8 cellular contexts compared by ENCODE assay signal in genomic region chrX:13014111-13015094, GRCh38. TPM values are rescaled to one million over a fixed set of nuclear protein-coding genes. Genes with fewer than 3 reads are reported as not detected.
DNase-seq lines count a peak whose midpoint lies in the region; ATAC-seq and TF ChIP-seq lines count a peak whose summit lies in the region.

No MANE protein-coding gene starts in this region.

- no peaks in the 10 kb centered on the region for H3K36me3 ChIP-seq in CD4-positive, CD25-positive, alpha-beta regulatory T cell (ENCODE audit: control insufficient read depth, insufficient read depth, low read length)
- H3K36me3 ChIP-seq in effector memory CD4-positive, alpha-beta T cell (ENCODE audit: control insufficient read depth, insufficient read depth, low read length): no peaks in the 10 kb centered on the region
- H3K36me3 ChIP-seq in brain microvascular endothelial cell (replicated peaks): no peaks in the 10 kb centered on the region

- peaks cover 26% of the 10 kb centered on the region for H3K4me1 ChIP-seq in CD4-positive, CD25-positive, alpha-beta regulatory T cell (ENCODE audit: control insufficient read depth, insufficient read depth, low read length, poor library complexity, severe bottlenecking)
- H3K4me1 ChIP-seq in effector memory CD4-positive, alpha-beta T cell (ENCODE audit: control insufficient read depth, insufficient read depth, low read length, poor library complexity, severe bottlenecking): peaks cover 4% of the 10 kb centered on the region

- H3K27me3 ChIP-seq in CD4-positive, CD25-positive, alpha-beta regulatory T cell (ENCODE audit: control insufficient read depth, insufficient read depth, low read length): no peaks in the 10 kb centered on the region
- no peaks in the 10 kb centered on the region for H3K27me3 ChIP-seq in effector memory CD4-positive, alpha-beta T cell (replicated peaks; ENCODE audit: control insufficient read depth, insufficient read depth, low read length, poor library complexity, severe bottlenecking)
- no peaks in the 10 kb centered on the region for H3K27me3 ChIP-seq in brain microvascular endothelial cell (replicated peaks)

- H3K9me3 ChIP-seq in CD4-positive, CD25-positive, alpha-beta regulatory T cell (ENCODE audit: control insufficient read depth in 2 of 2, low read length in 2 of 2): no peaks in the 10 kb centered on the region
- no peaks in the 10 kb centered on the region for H3K9me3 ChIP-seq in effector memory CD4-positive, alpha-beta T cell (ENCODE audit: control insufficient read depth, low read length)

- peak overlapping the region; percentile 58 for H3K4me3 ChIP-seq in CD4-positive, CD25-positive, alpha-beta regulatory T cell (ENCODE audit: low read depth, low read length)
- no peak overlapping the region for H3K4me3 ChIP-seq in effector memory CD4-positive, alpha-beta T cell (ENCODE audit: insufficient read depth, low read depth, low read length, poor library complexity, severe bottlenecking)
- H3K4me3 ChIP-seq in brain microvascular endothelial cell (ENCODE audit: low read depth, low read length) (no peak overlapping the region), foreskin fibroblast (ENCODE audit: low read depth in 1 of 2, low read length in 2 of 2) (no peak overlapping the region)

- H3K27me3 Mint-ChIP-seq in CD4-positive, CD25-positive, alpha-beta regulatory T cell: no peaks in the 10 kb centered on the region

- H3K27ac Mint-ChIP-seq in CD4-positive, CD25-positive, alpha-beta regulatory T cell: peak overlapping the region; percentile 52 to 100 (median 83)

- H3K9me3 Mint-ChIP-seq in CD4-positive, CD25-positive, alpha-beta regulatory T cell: no peaks in the 10 kb centered on the region

- H3K27ac ChIP-seq in CD4-positive, CD25-positive, alpha-beta regulatory T cell (ENCODE audit: insufficient read depth, low read length, poor library complexity, severe bottlenecking): peak overlapping the region; percentile 86
- H3K27ac ChIP-seq in effector memory CD4-positive, alpha-beta T cell (ENCODE audit: insufficient read depth, low read length, poor library complexity, severe bottlenecking): peak overlapping the region; percentile 65
- H3K27ac ChIP-seq in brain microvascular endothelial cell: no peak overlapping the region

- H3K4me1 Mint-ChIP-seq in CD4-positive, CD25-positive, alpha-beta regulatory T cell: peaks cover 14 to 64% (median 35%) of the 10 kb centered on the region in 4 donors

- in situ Hi-C loops in brain microvascular endothelial cell (cut with HindIII; ENCODE audit: low pct_ligation_motif_present, low sequenced_read_pairs): no loop called here

- no peaks in the 10 kb centered on the region for H3K36me3 Mint-ChIP-seq in CD4-positive, CD25-positive, alpha-beta regulatory T cell

- H3K4me3 Mint-ChIP-seq in CD4-positive, CD25-positive, alpha-beta regulatory T cell: peak overlapping the region in 3 of 4 donors; percentile 10 to 44 (median 28)

- no peak for TF ChIP-seq CTCF in brain microvascular endothelial cell (IDR thresholded peaks at IDR 0.05; ENCODE audit: low read depth, low read length, missing control alignments)
- no peak for TF ChIP-seq CTCF in foreskin fibroblast (IDR thresholded peaks at IDR 0.05; ENCODE audit: low read depth, low read length)

- no peak for ATAC-seq in CD4-positive, CD25-positive, alpha-beta regulatory T cell (ENCODE audit: low read depth in 2 of 2)
- ATAC-seq in GM19467 (IDR thresholded peaks at IDR 0.05; ENCODE audit: unreplicated experiment) (peak; percentile 26), HG03520 (IDR thresholded peaks at IDR 0.05; ENCODE audit: unreplicated experiment) (peak; percentile 7)

- no peak for DNase-seq in CD4-positive, CD25-positive, alpha-beta regulatory T cell
- no peak for DNase-seq in effector memory CD4-positive, alpha-beta T cell
- DNase-seq in putamen (ENCODE audit: low spot score) (no peak), brain microvascular endothelial cell (no peak), H4 (ENCODE audit: low spot score) (no peak), foreskin fibroblast (no peak)

RNA-seq across cellular contexts. Expression of gene FAM9C, which starts 30.0 kb away (rescaled TPM):
- not detected for total RNA-seq in CD4-positive, CD25-positive, alpha-beta regulatory T cell
- not detected for polyA plus RNA-seq in CD4-positive, CD25-positive, alpha-beta regulatory T cell
- not detected in 2 replicates for total RNA-seq in H4 (2014; rRNA removed; shearing (Covaris generic))

RNA-seq across cellular contexts. Expression of gene TMSB4X, which starts 39.5 kb away (rescaled TPM):
- 6,725 TPM for total RNA-seq in CD4-positive, CD25-positive, alpha-beta regulatory T cell
- polyA plus RNA-seq in CD4-positive, CD25-positive, alpha-beta regulatory T cell: over 10,000 TPM; 30,486 to 36,942 (median 35,671) TPM
- total RNA-seq in H4 (2014; rRNA removed; shearing (Covaris generic)): 6,124 and 7,364 TPM in 2 replicates

Comparison
In these comparisons a context has a peak if more than half of its experiments do, and no peak if none do; other contexts are left out.
1. ATAC-seq: peak in GM19467 (single experiment) and HG03520 (single experiment); none in CD4-positive, CD25-positive, alpha-beta regulatory T cell (0 of 2).